8 cellular contexts compared by ENCODE assay signal in genomic region chr7:39948375-39948774, GRCh38. TPM values are rescaled to one million over a fixed set of nuclear protein-coding genes. Genes with fewer than 3 reads are reported as not detected.
DNase-seq lines count a peak whose midpoint lies in the region; ATAC-seq and TF ChIP-seq lines count a peak whose summit lies in the region.

No MANE protein-coding gene starts in this region.

- intact Hi-C loops in left ventricle myocardium inferior (cut with micrococcal nuclease): no loop called here
- intact Hi-C loops in Right ventricle myocardium superior (cut with DNase I): no loop called here

- H3K9me3 Mint-ChIP-seq in activated T-helper 17 cell treated with anti-CD3 and anti-CD28 coated beads, Interleukin-2, amount 50 U/mL, for 72 hours: no peaks in the 10 kb centered on the region
- no peaks in the 10 kb centered on the region for H3K9me3 Mint-ChIP-seq in stimulated activated naive CD8-positive, alpha-beta T cell treated with anti-CD3 and anti-CD28 coated beads, Interleukin-15, Interleukin-2, amounts not matched to agents 100 ng/mL and 50 ng/mL, for 24 hours

- H3K27ac ChIP-seq in left ventricle myocardium inferior (replicated peaks): peak overlapping the region; percentile 98

- peaks cover 32% of the 10 kb centered on the region for H3K36me3 Mint-ChIP-seq in activated T-helper 17 cell treated with anti-CD3 and anti-CD28 coated beads, Interleukin-2, amount 50 U/mL, for 72 hours (ENCODE audit: low read depth)
- peaks cover 12% of the 10 kb centered on the region for H3K36me3 Mint-ChIP-seq in stimulated activated naive CD8-positive, alpha-beta T cell treated with anti-CD3 and anti-CD28 coated beads, Interleukin-15, Interleukin-2, amounts not matched to agents 100 ng/mL and 50 ng/mL, for 24 hours (ENCODE audit: low read depth)

- H3K4me1 ChIP-seq in left ventricle myocardium inferior: peaks cover 44% of the 10 kb centered on the region

- TF ChIP-seq CTCF in left ventricle myocardium inferior (IDR thresholded peaks at IDR 0.05; ENCODE audit: borderline replicate concordance): no peak

- peak overlapping the region; percentile 99 for H3K27ac Mint-ChIP-seq in activated T-helper 17 cell treated with anti-CD3 and anti-CD28 coated beads, Interleukin-2, amount 50 U/mL, for 72 hours
- peak overlapping the region; percentile 100 for H3K27ac Mint-ChIP-seq in stimulated activated naive CD8-positive, alpha-beta T cell treated with anti-CD3 and anti-CD28 coated beads, Interleukin-15, Interleukin-2, amounts not matched to agents 100 ng/mL and 50 ng/mL, for 24 hours

- DNase-seq in left ventricle myocardium inferior: no peak
- no peak for DNase-seq in Right ventricle myocardium superior
- DNase-seq in NCI-H1436 (lab: John Stamatoyannopoulos, UW): no peak

- H3K4me3 ChIP-seq in left ventricle myocardium inferior: peak overlapping the region; percentile 92
- peak overlapping the region; percentile 94 for H3K4me3 ChIP-seq in iPS-11a (ENCODE audit: low read depth, low read length)

- no peaks in the 10 kb centered on the region for H3K27me3 ChIP-seq in left ventricle myocardium inferior (ENCODE audit: low read depth)

- H3K4me3 Mint-ChIP-seq in activated T-helper 17 cell treated with anti-CD3 and anti-CD28 coated beads, Interleukin-2, amount 50 U/mL, for 72 hours: peak overlapping the region; percentile 96
- H3K4me3 Mint-ChIP-seq in stimulated activated naive CD8-positive, alpha-beta T cell treated with anti-CD3 and anti-CD28 coated beads, Interleukin-15, Interleukin-2, amounts not matched to agents 100 ng/mL and 50 ng/mL, for 24 hours: peak overlapping the region; percentile 96

- peaks cover 21% of the 10 kb centered on the region for H3K4me1 Mint-ChIP-seq in activated T-helper 17 cell treated with anti-CD3 and anti-CD28 coated beads, Interleukin-2, amount 50 U/mL, for 72 hours
- H3K4me1 Mint-ChIP-seq in stimulated activated naive CD8-positive, alpha-beta T cell treated with anti-CD3 and anti-CD28 coated beads, Interleukin-15, Interleukin-2, amounts not matched to agents 100 ng/mL and 50 ng/mL, for 24 hours (ENCODE audit: low read depth): peaks cover 30% of the 10 kb centered on the region

- H3K36me3 ChIP-seq in left ventricle myocardium inferior: no peaks in the 10 kb centered on the region

- ATAC-seq in Right ventricle myocardium superior (ENCODE audit: poor library complexity) (no peak), GM19455 (IDR thresholded peaks at IDR 0.05; ENCODE audit: unreplicated experiment) (no peak), GM18502 (IDR thresholded peaks at IDR 0.05; ENCODE audit: poor library complexity, unreplicated experiment) (no peak)
- ATAC-seq in activated T-helper 17 cell treated with anti-CD3 and anti-CD28 coated beads, Interleukin-2, amount 50 U/mL, for 72 hours (replicated peaks): no peak

- no peaks in the 10 kb centered on the region for H3K9me3 ChIP-seq in left ventricle myocardium inferior (replicated peaks)

- H3K27me3 Mint-ChIP-seq in activated T-helper 17 cell treated with anti-CD3 and anti-CD28 coated beads, Interleukin-2, amount 50 U/mL, for 72 hours: no peaks in the 10 kb centered on the region
- no peaks in the 10 kb centered on the region for H3K27me3 Mint-ChIP-seq in stimulated activated naive CD8-positive, alpha-beta T cell treated with anti-CD3 and anti-CD28 coated beads, Interleukin-15, Interleukin-2, amounts not matched to agents 100 ng/mL and 50 ng/mL, for 24 hours

RNA-seq across cellular contexts. Expression of gene CDK13, which starts 1.7 kb away (rescaled TPM):
- total RNA-seq in left ventricle myocardium inferior: 22.7 TPM
- 18.1 TPM for total RNA-seq in Right ventricle myocardium superior
- 10 to 100 TPM; 41.7 to 42.0 TPM for total RNA-seq in activated T-helper 17 cell treated with anti-CD3 and anti-CD28 coated beads, Interleukin-2, amount 50 U/mL, for 72 hours
